ENCODE assay signal across 10 cellular contexts in the genomic region with DNA sequence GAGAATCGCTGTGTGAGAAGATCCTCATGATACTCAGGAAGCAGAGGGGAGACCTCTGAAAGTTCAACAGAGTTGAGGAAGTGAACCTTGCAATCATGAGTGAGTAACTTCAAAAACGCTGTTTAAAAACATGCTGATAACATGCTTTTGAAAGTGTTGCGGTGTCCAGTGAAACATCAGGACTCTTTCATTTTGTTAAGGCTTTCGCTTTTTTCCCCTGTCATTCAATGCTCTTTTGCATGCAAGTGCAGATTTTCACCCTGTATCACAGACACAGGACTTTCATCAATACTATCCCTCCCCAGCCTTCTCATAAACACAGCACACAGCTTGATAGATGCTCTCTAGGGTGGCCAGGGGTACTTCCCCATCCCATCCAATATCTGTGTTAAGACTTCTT. TPM values are rescaled to one million over a fixed set of nuclear protein-coding genes. Genes with fewer than 3 reads are reported as not detected.
DNase-seq lines count a peak whose midpoint lies in the region; ATAC-seq, FAIRE-seq and TF ChIP-seq lines count a peak whose summit lies in the region.
"Not testable (repeated sequence)": the region's sequence is repeated elsewhere in the genome, so short reads cannot be mapped to it uniquely, and the experiment has no call there.
"Had no signal": no experiment of that assay in that cellular context is flagged by ENCODE, and none has a peak within 500 bp of the region (broad histone marks: within the 10 kb centered on the region; RNA-seq: fewer than 3 reads in every experiment).

No MANE protein-coding gene starts in this region.

- not testable (repeated sequence) for H3K9me3 ChIP-seq in CD4-positive, CD25-positive, alpha-beta regulatory T cell (ENCODE audit: control insufficient read depth in 2 of 2, low read length in 2 of 2); HepG2 (ENCODE audit: low read length)

- peak overlapping the region; percentile 27 for H2AFZ ChIP-seq in HepG2 (ENCODE audit: low read length)

- H3K27ac ChIP-seq in CD4-positive, CD25-positive, alpha-beta regulatory T cell (ENCODE audit: insufficient read depth, low read length, poor library complexity, severe bottlenecking); HepG2 (ENCODE audit: extremely low read length, insufficient read depth, low read length): not testable (repeated sequence)

- peak overlapping the region; percentile 70 to 85 (median 77) for H3K27ac Mint-ChIP-seq in CD4-positive, CD25-positive, alpha-beta regulatory T cell
- peak overlapping the region; percentile 23 for H3K27ac Mint-ChIP-seq in activated T-cell treated with anti-CD3 and anti-CD28 coated beads, Interleukin-2, amount 50 U/mL, for 24 hours

- not testable (repeated sequence) for TF ChIP-seq POLR2A in HepG2 (IDR thresholded peaks at IDR 0.05; ENCODE audit: insufficient read depth in 1 of 2, low read depth in 2 of 2, low read length in 2 of 2)

- ATAC-seq in CD4-positive, CD25-positive, alpha-beta regulatory T cell (ENCODE audit: low read depth in 2 of 2) = peak; percentile 52 to 65
- ATAC-seq in GM18907 (IDR thresholded peaks at IDR 0.05; ENCODE audit: unreplicated experiment) (peak; percentile 85), GM21423 (IDR thresholded peaks at IDR 0.05; ENCODE audit: unreplicated experiment) (peak; percentile 92), HG02852 (IDR thresholded peaks at IDR 0.05; ENCODE audit: unreplicated experiment) (peak; percentile 88), HG03196 (IDR thresholded peaks at IDR 0.05; ENCODE audit: unreplicated experiment) (peak; percentile 95)
- not testable (repeated sequence) for ATAC-seq in HepG2

- POLR2A ChIA-PET in HepG2 (lab: Yijun Ruan, JAX) = not testable (repeated sequence)

- not testable (repeated sequence) for H3K36me3 ChIP-seq in CD4-positive, CD25-positive, alpha-beta regulatory T cell (ENCODE audit: control insufficient read depth, insufficient read depth, low read length); HepG2 (replicated peaks in 1 of 2; ENCODE audit: control insufficient read depth in 1 of 2, insufficient read depth in 2 of 2, low read length in 2 of 2)

- TF ChIP-seq CTCF in HepG2 (CRISPR knock-in tag; IDR thresholded peaks at IDR 0.05) = not testable (repeated sequence)

- CTCF ChIA-PET in HepG2 (lab: Yijun Ruan, JAX; ENCODE audit: low intra/inter-chr PET ratio, low total read pairs) = not testable (repeated sequence)

- H3K4me3 Mint-ChIP-seq in CD4-positive, CD25-positive, alpha-beta regulatory T cell = peak overlapping the region in 3 of 4 donors; percentile 15 to 74 (median 68)
- H3K4me3 Mint-ChIP-seq in activated T-cell treated with anti-CD3 and anti-CD28 coated beads, Interleukin-2, amount 50 U/mL, for 24 hours = not testable (repeated sequence)

- not testable (repeated sequence) for TF ChIP-seq EP300 in HepG2 (IDR thresholded peaks at IDR 0.05; ENCODE audit: low read depth in 2 of 2, low read length in 2 of 2); HepG2 (CRISPR knock-in tag; IDR thresholded peaks at IDR 0.05; ENCODE audit: borderline replicate concordance)

- not testable (repeated sequence) for H3K27me3 ChIP-seq in CD4-positive, CD25-positive, alpha-beta regulatory T cell (ENCODE audit: control insufficient read depth, insufficient read depth, low read length); HepG2 (ENCODE audit: control insufficient read depth in 1 of 2, insufficient read depth in 2 of 2, low read length in 2 of 2)

- H3K4me2 ChIP-seq in HepG2 (ENCODE audit: low read depth, low read length) = not testable (repeated sequence)

- WGBS in HepG2 (ENCODE audit: low lambda C conversion rate) = 8% methylated on average over 4 of the region's 4 CpGs

- peaks cover 18% of the 10 kb centered on the region for H3K4me1 ChIP-seq in CD4-positive, CD25-positive, alpha-beta regulatory T cell (ENCODE audit: control insufficient read depth, insufficient read depth, low read length, poor library complexity, severe bottlenecking)
- not testable (repeated sequence) for H3K4me1 ChIP-seq in HepG2 (ENCODE audit: insufficient read depth, low read length)

- not testable (repeated sequence) for BruUV-seq in HepG2 (replicated peaks; lab: Mats Ljungman, UMichigan)

- peaks cover 25% of the 10 kb centered on the region for H3K27me3 Mint-ChIP-seq in CD4-positive, CD25-positive, alpha-beta regulatory T cell
- H3K27me3 Mint-ChIP-seq in activated T-cell treated with anti-CD3 and anti-CD28 coated beads, Interleukin-2, amount 50 U/mL, for 24 hours = not testable (repeated sequence)

- H3K4me3 ChIP-seq in CD4-positive, CD25-positive, alpha-beta regulatory T cell (ENCODE audit: low read depth, low read length) = peak overlapping the region; percentile 38
- H3K4me3 ChIP-seq in HepG2 (replicated peaks in 1 of 3; ENCODE audit: insufficient read depth in 1 of 3, low read depth in 2 of 3, low read length in 3 of 3) = not testable (repeated sequence)

- H4K20me1 ChIP-seq in HepG2 (ENCODE audit: insufficient read depth, low read length) = not testable (repeated sequence)

- not testable (repeated sequence) for H3K9ac ChIP-seq in HepG2 (ENCODE audit: insufficient read depth, low read depth, low read length)

- intact Hi-C loops in HepG2 (cut with micrococcal nuclease; ENCODE audit: unreplicated experiment) = not testable (repeated sequence)

- H3K9me3 Mint-ChIP-seq in CD4-positive, CD25-positive, alpha-beta regulatory T cell = peaks cover 0 to 17% (median 9%) of the 10 kb centered on the region in 7 donors
- not testable (repeated sequence) for H3K9me3 Mint-ChIP-seq in activated T-cell treated with anti-CD3 and anti-CD28 coated beads, Interleukin-2, amount 50 U/mL, for 24 hours

- FAIRE-seq in HepG2 (lab: Jason Lieb, UNC) = not testable (repeated sequence)

- peak in 1 of 3 donors; percentile 52 for DNase-seq in CD4-positive, CD25-positive, alpha-beta regulatory T cell
- DNase-seq in NOMO-1 treated with DMSO at 0.1 percent for 48 hours (lab: John Stamatoyannopoulos, UW; ENCODE audit: unreplicated experiment) = peak; percentile 38
- not testable (repeated sequence) for DNase-seq in activated T-cell treated with anti-CD3 and anti-CD28 coated beads, Interleukin-2, amount 50 U/mL, for 24 hours; HepG2 (ENCODE audit: low spot score)

- H3K79me2 ChIP-seq in HepG2 (ENCODE audit: insufficient read depth, low read length) = not testable (repeated sequence)

- TF ChIP-seq RAD21 in HepG2 (CRISPR knock-in tag; IDR thresholded peaks at IDR 0.05) = not testable (repeated sequence)

- H3K4me1 Mint-ChIP-seq in CD4-positive, CD25-positive, alpha-beta regulatory T cell = peaks cover 13 to 36% (median 27%) of the 10 kb centered on the region in 4 donors
- peaks cover 31% of the 10 kb centered on the region for H3K4me1 Mint-ChIP-seq in activated T-cell treated with anti-CD3 and anti-CD28 coated beads, Interleukin-2, amount 50 U/mL, for 24 hours (ENCODE audit: low read depth)

- in situ Hi-C loops in HepG2 (cut with HindIII; ENCODE audit: extremely low pct_ligation_motif_present, low pct_unique_long_range_greater_than_20kb) = not testable (repeated sequence)

- H3K36me3 Mint-ChIP-seq in CD4-positive, CD25-positive, alpha-beta regulatory T cell; activated T-cell treated with anti-CD3 and anti-CD28 coated beads, Interleukin-2, amount 50 U/mL, for 24 hours (ENCODE audit: low read depth): not testable (repeated sequence)

RNA-seq across cellular contexts. Expression of a gene that starts 23.9 kb away (rescaled TPM):
- total RNA-seq in CD4-positive, CD25-positive, alpha-beta regulatory T cell = not detected
- 1 to 10 TPM in 1 of 4 donors, under 1 TPM in 1, not detected in 2; 0.34 to 7.4 TPM for polyA plus RNA-seq in CD4-positive, CD25-positive, alpha-beta regulatory T cell
- 1.5 TPM in 1 of 2 replicates, not detected in the other for total RNA-seq in HepG2 (2016; rRNA removed; fragmentation: Illumina TruSeq; extraction: Trizol)
- not detected in 2 replicates for total RNA-seq in HepG2 (2016; cell fraction: cytosol; rRNA removed; fragmentation: Illumina TruSeq; extraction: Trizol; ENCODE audit: low read depth)
- not detected in 2 replicates for total RNA-seq in HepG2 (2016; cell fraction: insoluble cytoplasmic fraction; rRNA removed; fragmentation: Illumina TruSeq; extraction: Trizol)
- not detected in 2 replicates for total RNA-seq in HepG2 (2016; cell fraction: membrane; rRNA removed; fragmentation: Illumina TruSeq; extraction: Trizol)
- total RNA-seq in HepG2 (2016; cell fraction: nucleus; rRNA removed; fragmentation: Illumina TruSeq; extraction: Trizol) = 1.8 TPM in 1 of 2 replicates, not detected in the other
- 0.01 and 0.04 TPM in 2 replicates for polyA plus RNA-seq in HepG2 (2011; rRNA removed)
- polyA plus RNA-seq in HepG2 (2011; cell fraction: cytosol; rRNA removed) = not detected in 2 replicates
- not detected in 2 replicates for polyA plus RNA-seq in HepG2 (2011; cell fraction: nucleus; rRNA removed)
- polyA plus RNA-seq in HepG2 (2012) = not detected in 2 replicates
- not detected in 2 replicates for polyA plus RNA-seq in HepG2 (2016; cell fraction: cytosol; fragmentation: Illumina TruSeq; extraction: Trizol; ENCODE audit: low read depth)
- polyA plus RNA-seq in HepG2 (2016; cell fraction: insoluble cytoplasmic fraction; fragmentation: Illumina TruSeq; extraction: Trizol; ENCODE audit: low read depth) = not detected in 2 replicates
- not detected in 2 replicates for polyA plus RNA-seq in HepG2 (2016; cell fraction: membrane; fragmentation: Illumina TruSeq; extraction: Trizol; ENCODE audit: low read depth)
- not detected in 2 replicates for polyA plus RNA-seq in HepG2 (2016; cell fraction: nucleus; fragmentation: Illumina TruSeq; extraction: Trizol; ENCODE audit: insufficient read depth, low read depth)
- polyA minus RNA-seq in HepG2 (2011; rRNA and poly(A)+ RNA removed; ENCODE audit: low replicate concordance) = 1.8 TPM in 1 of 2 replicates, not detected in the other
- not detected in 2 replicates for polyA minus RNA-seq in HepG2 (2011; cell fraction: cytosol; rRNA and poly(A)+ RNA removed)
- 0.62 and 2.8 TPM in 2 replicates for polyA minus RNA-seq in HepG2 (2011; cell fraction: nucleus; rRNA and poly(A)+ RNA removed)
- total RNA-seq: SK-MEL-5, thoracic aorta had no signal

RNA-seq across cellular contexts. Expression of a gene that starts 23.9 kb away (rescaled TPM):
- 11.6 TPM for total RNA-seq in CD4-positive, CD25-positive, alpha-beta regulatory T cell
- 10 to 100 TPM; 15.1 to 18.2 (median 16.5) TPM for polyA plus RNA-seq in CD4-positive, CD25-positive, alpha-beta regulatory T cell
- total RNA-seq in HepG2 (2016; rRNA removed; fragmentation: Illumina TruSeq; extraction: Trizol) = 12.0 and 16.2 TPM in 2 replicates
- 5.1 and 5.9 TPM in 2 replicates for total RNA-seq in HepG2 (2016; cell fraction: cytosol; rRNA removed; fragmentation: Illumina TruSeq; extraction: Trizol; ENCODE audit: low read depth)
- 12.0 and 15.3 TPM in 2 replicates for total RNA-seq in HepG2 (2016; cell fraction: insoluble cytoplasmic fraction; rRNA removed; fragmentation: Illumina TruSeq; extraction: Trizol)
- total RNA-seq in HepG2 (2016; cell fraction: membrane; rRNA removed; fragmentation: Illumina TruSeq; extraction: Trizol) = 7.0 and 9.4 TPM in 2 replicates
- total RNA-seq in HepG2 (2016; cell fraction: nucleus; rRNA removed; fragmentation: Illumina TruSeq; extraction: Trizol) = 16.3 and 24.9 TPM in 2 replicates
- 6.3 and 6.4 TPM in 2 replicates for polyA plus RNA-seq in HepG2 (2011; rRNA removed)
- polyA plus RNA-seq in HepG2 (2011; cell fraction: cytosol; rRNA removed) = 4.0 and 6.2 TPM in 2 replicates
- 2.2 and 3.9 TPM in 2 replicates for polyA plus RNA-seq in HepG2 (2011; cell fraction: nucleus; rRNA removed)
- polyA plus RNA-seq in HepG2 (2012) = 7.7 and 7.8 TPM in 2 replicates
- 0.55 and 2.3 TPM in 2 replicates for polyA plus RNA-seq in HepG2 (2016; cell fraction: cytosol; fragmentation: Illumina TruSeq; extraction: Trizol; ENCODE audit: low read depth)
- polyA plus RNA-seq in HepG2 (2016; cell fraction: insoluble cytoplasmic fraction; fragmentation: Illumina TruSeq; extraction: Trizol; ENCODE audit: low read depth) = 11.5 and 13.0 TPM in 2 replicates
- polyA plus RNA-seq in HepG2 (2016; cell fraction: membrane; fragmentation: Illumina TruSeq; extraction: Trizol; ENCODE audit: low read depth) = 1.4 and 1.6 TPM in 2 replicates
- 6.3 and 7.5 TPM in 2 replicates for polyA plus RNA-seq in HepG2 (2016; cell fraction: nucleus; fragmentation: Illumina TruSeq; extraction: Trizol; ENCODE audit: insufficient read depth, low read depth)
- 15.3 and 61.4 TPM in 2 replicates for polyA minus RNA-seq in HepG2 (2011; rRNA and poly(A)+ RNA removed; ENCODE audit: low replicate concordance)
- polyA minus RNA-seq in HepG2 (2011; cell fraction: cytosol; rRNA and poly(A)+ RNA removed) = 6.2 and 8.4 TPM in 2 replicates
- 28.0 and 28.6 TPM in 2 replicates for polyA minus RNA-seq in HepG2 (2011; cell fraction: nucleus; rRNA and poly(A)+ RNA removed)
